Comparison of ENCODE assay signal across 8 cellular contexts in the genomic region with DNA sequence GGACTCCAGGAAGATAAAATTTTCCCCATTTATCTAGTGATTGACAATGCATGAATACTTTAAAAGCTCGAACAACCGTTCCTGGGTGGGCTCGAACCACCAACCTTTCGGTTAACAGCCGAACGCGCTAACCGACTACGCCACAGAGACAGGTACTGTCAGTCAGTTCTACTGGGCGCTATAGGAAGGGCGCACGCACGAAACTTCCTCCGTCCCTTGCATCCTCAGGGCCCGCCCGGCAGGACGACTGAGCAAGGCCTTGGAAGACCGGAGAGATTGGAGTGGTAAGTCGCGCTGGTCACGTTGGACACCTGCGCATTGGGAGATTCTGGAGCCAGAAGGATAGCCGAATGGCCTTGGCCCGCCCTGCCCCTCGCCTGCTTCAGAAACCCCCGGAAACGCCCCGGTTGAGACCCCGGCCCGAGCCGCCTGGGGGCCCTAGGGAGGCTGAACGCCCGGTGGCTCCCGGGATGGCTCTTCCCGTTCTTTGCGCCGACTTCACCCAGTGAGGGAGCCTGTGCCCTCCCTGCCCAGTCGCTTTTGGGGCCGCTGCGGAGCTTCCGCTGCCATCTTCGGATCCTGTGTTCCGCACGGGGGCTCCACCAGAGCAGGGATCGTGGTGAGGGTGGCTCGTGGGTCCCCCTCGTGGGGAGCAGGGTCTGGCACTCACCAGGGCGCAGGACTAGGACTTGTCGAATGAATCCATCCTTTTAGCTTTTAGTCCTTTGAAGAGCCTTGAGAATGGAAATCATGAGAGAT. TPM values are rescaled to one million over a fixed set of nuclear protein-coding genes. Genes with fewer than 3 reads are reported as not detected.
DNase-seq lines count a peak whose midpoint lies in the region; ATAC-seq and TF ChIP-seq lines count a peak whose summit lies in the region.
"Not testable (repeated sequence)": the region's sequence is repeated elsewhere in the genome, so short reads cannot be mapped to it uniquely, and the experiment has no call there.

No MANE protein-coding gene starts in this region.

- not testable (repeated sequence) for H3K4me1 ChIP-seq in ectodermal cell (ENCODE audit: control insufficient read depth, insufficient read depth, low read length); rectal smooth muscle tissue (ENCODE audit: control insufficient read depth, insufficient read depth, low read length); stomach

- H3K9me3 ChIP-seq in ectodermal cell (ENCODE audit: control insufficient read depth, low read length); stomach: not testable (repeated sequence)

- TF ChIP-seq POLR2A in stomach (IDR thresholded peaks at IDR 0.05), result not testable (repeated sequence)

- peak in 1 of 7 experiments; percentile 20 for TF ChIP-seq CTCF in stomach (IDR thresholded peaks at IDR 0.05)

- not testable (repeated sequence) for TF ChIP-seq EP300 in stomach (IDR thresholded peaks at IDR 0.05)

- intact Hi-C loops in stomach (cut with DNase I; ENCODE audit: low total_unique reads), result not testable (repeated sequence)

- H3K4me1 Mint-ChIP-seq in activated T-cell treated with anti-CD3 and anti-CD28 coated beads, Interleukin-2, amount 50 U/mL, for 72 hours (ENCODE audit: low read depth), result not testable (repeated sequence)

- ATAC-seq in activated T-cell treated with anti-CD3 and anti-CD28 coated beads, Interleukin-2, amount 50 U/mL, for 72 hours (replicated peaks in 1 of 2), result peak in 1 of 2 donors; percentile 47

- H3K27me3 Mint-ChIP-seq in activated T-cell treated with anti-CD3 and anti-CD28 coated beads, Interleukin-2, amount 50 U/mL, for 72 hours (ENCODE audit: low read depth), result not testable (repeated sequence)

- not testable (repeated sequence) for H3K36me3 Mint-ChIP-seq in activated T-cell treated with anti-CD3 and anti-CD28 coated beads, Interleukin-2, amount 50 U/mL, for 72 hours (ENCODE audit: insufficient read depth in 2 of 2)

- not testable (repeated sequence) for H3K27me3 ChIP-seq in ectodermal cell (ENCODE audit: control insufficient read depth, insufficient read depth, low read length, poor library complexity, severe bottlenecking); layer of hippocampus (ENCODE audit: control insufficient read depth, insufficient read depth, low read length); rectal smooth muscle tissue (ENCODE audit: control insufficient read depth, insufficient read depth, low read length); stomach

- peak overlapping the region; percentile 86 to 90 for H3K4me3 Mint-ChIP-seq in activated T-cell treated with anti-CD3 and anti-CD28 coated beads, Interleukin-2, amount 50 U/mL, for 72 hours

- H3K27ac ChIP-seq in ectodermal cell (ENCODE audit: insufficient read depth, low read depth, low read length, poor library complexity, severe bottlenecking) (peak overlapping the region; percentile 60), layer of hippocampus (ENCODE audit: low read depth, low read length) (peak overlapping the region; percentile 30), rectal smooth muscle tissue (ENCODE audit: low read depth, low read length) (peak overlapping the region; percentile 79), stomach (peak overlapping the region in 3 of 5 donors; percentile 64 to 88 (median 83))

- not testable (repeated sequence) for H3K36me3 ChIP-seq in ectodermal cell (ENCODE audit: control insufficient read depth, insufficient read depth, low read length); rectal smooth muscle tissue (ENCODE audit: control insufficient read depth, insufficient read depth, low read length); stomach

- 0 to 1% methylated on average over 37 to 47 of the region's 49 CpGs for WGBS in ectodermal cell, 2 experiments
- WGBS in stomach, 5 donors, result 0 to 2% (median 1%) methylated on average over 5 to 49 of the region's 49 CpGs; no CpG with 5 or more reads in 1 of the 5 donors

- H3K27ac Mint-ChIP-seq in activated T-cell treated with anti-CD3 and anti-CD28 coated beads, Interleukin-2, amount 50 U/mL, for 72 hours, result peak overlapping the region; percentile 100

- not testable (repeated sequence) for H3K9ac ChIP-seq in rectal smooth muscle tissue (ENCODE audit: low read length)

- H3K4me3 ChIP-seq in ectodermal cell (ENCODE audit: insufficient read depth, low read depth, low read length), result peak overlapping the region; percentile 62
- peak overlapping the region; percentile 70 for H3K4me3 ChIP-seq in rectal smooth muscle tissue (ENCODE audit: low read length)
- H3K4me3 ChIP-seq in stomach, result peak overlapping the region in 2 of 4 donors; percentile 45 to 47

- DNase-seq in EH (ENCODE audit: low read depth), result peak; percentile 46
- peak; percentile 73 for DNase-seq in LoVo (ENCODE audit: low spot score)
- DNase-seq in T follicular helper cell (ENCODE audit: low read depth), result peak; percentile 64
- peak; percentile 81 to 86 for DNase-seq in activated T-cell treated with anti-CD3 and anti-CD28 coated beads, Interleukin-2, amount 50 U/mL, for 72 hours
- DNase-seq in stomach, result not testable (repeated sequence)

- not testable (repeated sequence) for H3K9me3 Mint-ChIP-seq in activated T-cell treated with anti-CD3 and anti-CD28 coated beads, Interleukin-2, amount 50 U/mL, for 72 hours

RNA-seq across cellular contexts. Expression of gene PPIAL4A, which starts 45.2 kb away (rescaled TPM):
- total RNA-seq in activated T-cell treated with anti-CD3 and anti-CD28 coated beads, Interleukin-2, amount 50 U/mL, for 72 hours, result not detected
- polyA plus RNA-seq in ectodermal cell (2013, experiment 1 of 4), result not detected
- polyA plus RNA-seq in ectodermal cell (2013, experiment 2 of 4), result not detected
- not detected for polyA plus RNA-seq in ectodermal cell (2013, experiment 3 of 4)
- not detected for polyA plus RNA-seq in ectodermal cell (2013, experiment 4 of 4)
- total RNA-seq in stomach, result not detected
- not detected for polyA plus RNA-seq in stomach

Comparison
In these comparisons a context has a peak if more than half of its experiments do, and no peak if none do; other contexts are left out.
1. H3K27ac ChIP-seq: peak in every context shown above with its lines; median percentile 83 in stomach; 79 in rectal smooth muscle tissue; 60 in ectodermal cell; 30 in layer of hippocampus.